In the genomic region with DNA sequence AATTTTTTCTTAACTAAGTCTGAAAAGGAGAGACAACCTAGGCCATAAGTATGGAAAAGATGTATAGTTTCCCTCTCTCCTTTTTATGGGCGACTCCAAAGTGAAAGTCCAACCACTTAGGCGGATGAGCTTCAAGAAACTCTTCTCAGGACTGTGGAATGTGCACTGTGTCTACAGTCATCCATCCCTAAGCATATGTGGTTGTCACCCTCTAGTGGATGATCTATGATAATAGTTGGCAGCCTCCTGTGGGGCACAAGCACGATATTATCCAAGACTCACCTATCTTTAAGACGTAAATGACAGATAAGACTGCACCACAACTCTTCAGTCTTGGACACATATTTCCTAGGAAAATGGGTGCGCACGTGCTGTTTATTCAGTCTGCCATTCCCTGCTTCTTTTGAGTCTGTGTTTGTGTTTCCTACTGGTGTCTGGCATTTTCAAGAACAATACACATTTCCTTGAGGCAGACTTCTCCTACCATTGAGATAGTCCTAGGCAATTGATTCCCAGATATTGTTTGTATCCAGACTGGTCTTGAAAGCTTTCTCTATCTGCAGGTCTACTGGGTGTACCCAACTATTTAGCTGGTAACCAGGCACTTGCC, we compare ENCODE assay signal across 8 cellular contexts.
DNase-seq lines count a peak whose midpoint lies in the region; ATAC-seq lines count a peak whose summit lies in the region.

No MANE protein-coding gene starts in this region.

- ATAC-seq in GM21390 (IDR thresholded peaks at IDR 0.05; ENCODE audit: unreplicated experiment) (peak; percentile 64), esophagus mucosa (peak; percentile 93)
- peak; percentile 67 for ATAC-seq in naive thymus-derived CD4-positive, alpha-beta T cell

- H3K4me3 ChIP-seq in Karpas-422 (ENCODE audit: low read length), result no peak overlapping the region
- no peak overlapping the region for H3K4me3 ChIP-seq in naive thymus-derived CD4-positive, alpha-beta T cell (ENCODE audit: low read length)

- H3K9me3 ChIP-seq in Karpas-422 (ENCODE audit: low read length), result no peaks in the 10 kb centered on the region
- H3K9me3 ChIP-seq in naive thymus-derived CD4-positive, alpha-beta T cell (ENCODE audit: control insufficient read depth in 2 of 3, low read length in 3 of 3), result no peaks in the 10 kb centered on the region

- no peaks in the 10 kb centered on the region for H3K79me2 ChIP-seq in Karpas-422 (ENCODE audit: low read length)

- H2AFZ ChIP-seq in Karpas-422 (ENCODE audit: low read length), result no peak overlapping the region

- intact Hi-C loops in naive thymus-derived CD4-positive, alpha-beta T cell (cut with micrococcal nuclease), result loop anchor here (5.0 kb wide), 3 partner anchors 396 to 666 kb away; partner anchors contain the start of gene GATA6 (in 1 of the 2)
- intact Hi-C loops in activated T-helper 1 cell treated with anti-CD3 and anti-CD28 coated beads, Interleukin-12 subunit alpha, Interleukin-12 subunit beta, Interleukin-2, Interleukin-4 antibody, amounts not matched to agents 30 ng/mL and 10 ng/mL and 1 ng/mL, durations not matched to agents 14 hours and 24 hours and 36 hours (cut with micrococcal nuclease), result loop anchor here (2.0 to 10.0 kb wide), 2 partner anchors 394 to 568 kb away; partner anchors contain the start of gene GATA6

- no peak overlapping the region for H3K9ac ChIP-seq in Karpas-422 (ENCODE audit: low read length)

- no peaks in the 10 kb centered on the region for H3K36me3 Mint-ChIP-seq in naive thymus-derived CD4-positive, alpha-beta T cell
- H3K36me3 Mint-ChIP-seq in activated T-helper 1 cell treated with anti-CD3 and anti-CD28 coated beads, Interleukin-12 subunit alpha, Interleukin-12 subunit beta, Interleukin-2, Interleukin-4 antibody, amounts not matched to agents 30 ng/mL and 10 ng/mL and 1 ng/mL, durations not matched to agents 14 hours and 24 hours and 36 hours (ENCODE audit: low read depth), result no peaks in the 10 kb centered on the region

- peaks cover 0 to 6% (median 0%) of the 10 kb centered on the region in 11 donors for H3K9me3 Mint-ChIP-seq in naive thymus-derived CD4-positive, alpha-beta T cell
- no peaks in the 10 kb centered on the region for H3K9me3 Mint-ChIP-seq in activated T-helper 1 cell treated with anti-CD3 and anti-CD28 coated beads, Interleukin-12 subunit alpha, Interleukin-12 subunit beta, Interleukin-2, Interleukin-4 antibody, amounts not matched to agents 30 ng/mL and 10 ng/mL and 1 ng/mL, durations not matched to agents 14 hours and 24 hours and 36 hours

- H3K4me3 Mint-ChIP-seq in naive thymus-derived CD4-positive, alpha-beta T cell, result no peak overlapping the region
- H3K4me3 Mint-ChIP-seq in activated T-helper 1 cell treated with anti-CD3 and anti-CD28 coated beads, Interleukin-12 subunit alpha, Interleukin-12 subunit beta, Interleukin-2, Interleukin-4 antibody, amounts not matched to agents 30 ng/mL and 10 ng/mL and 1 ng/mL, durations not matched to agents 14 hours and 24 hours and 36 hours, result no peak overlapping the region

- CTCF ChIA-PET in naive thymus-derived CD4-positive, alpha-beta T cell (lab: Charles Lee), result no interaction called here

- H3K36me3 ChIP-seq in Karpas-422 (ENCODE audit: insufficient read depth, low read length), result no peaks in the 10 kb centered on the region
- H3K36me3 ChIP-seq in naive thymus-derived CD4-positive, alpha-beta T cell (ENCODE audit: control insufficient read depth in 2 of 3, insufficient read depth in 3 of 3, low read length in 3 of 3), result no peaks in the 10 kb centered on the region

- no peak overlapping the region for H3K27ac Mint-ChIP-seq in naive thymus-derived CD4-positive, alpha-beta T cell
- H3K27ac Mint-ChIP-seq in activated T-helper 1 cell treated with anti-CD3 and anti-CD28 coated beads, Interleukin-12 subunit alpha, Interleukin-12 subunit beta, Interleukin-2, Interleukin-4 antibody, amounts not matched to agents 30 ng/mL and 10 ng/mL and 1 ng/mL, durations not matched to agents 14 hours and 24 hours and 36 hours, result no peak overlapping the region

- POLR2A ChIA-PET in naive thymus-derived CD4-positive, alpha-beta T cell (lab: Charles Lee), result no interaction called here

- H3K4me2 ChIP-seq in Karpas-422 (ENCODE audit: low read depth, low read length, poor library complexity, severe bottlenecking), result no peak overlapping the region

- no peaks in the 10 kb centered on the region for H3K4me1 ChIP-seq in Karpas-422 (ENCODE audit: low read length)
- peaks cover 0 to 3% of the 10 kb centered on the region in 2 donors for H3K4me1 ChIP-seq in naive thymus-derived CD4-positive, alpha-beta T cell (ENCODE audit: control insufficient read depth in 2 of 2, insufficient read depth in 2 of 2, low read length in 2 of 2)

- no peaks in the 10 kb centered on the region for H4K20me1 ChIP-seq in Karpas-422 (ENCODE audit: insufficient read depth, low read depth, low read length)

- H3K27me3 ChIP-seq in Karpas-422 (ENCODE audit: low read length), result no peaks in the 10 kb centered on the region
- H3K27me3 ChIP-seq in naive thymus-derived CD4-positive, alpha-beta T cell (ENCODE audit: control insufficient read depth in 2 of 2, insufficient read depth in 2 of 2, low read length in 2 of 2), result peaks cover 0 to 11% of the 10 kb centered on the region in 2 donors

- peaks cover 0 to 8% (median 2%) of the 10 kb centered on the region in 7 donors for H3K4me1 Mint-ChIP-seq in naive thymus-derived CD4-positive, alpha-beta T cell
- H3K4me1 Mint-ChIP-seq in activated T-helper 1 cell treated with anti-CD3 and anti-CD28 coated beads, Interleukin-12 subunit alpha, Interleukin-12 subunit beta, Interleukin-2, Interleukin-4 antibody, amounts not matched to agents 30 ng/mL and 10 ng/mL and 1 ng/mL, durations not matched to agents 14 hours and 24 hours and 36 hours (ENCODE audit: low read depth), result no peaks in the 10 kb centered on the region

- no peak overlapping the region for H3K27ac ChIP-seq in Karpas-422 (ENCODE audit: low read length)
- H3K27ac ChIP-seq in naive thymus-derived CD4-positive, alpha-beta T cell (ENCODE audit: low read depth, low read length), result no peak overlapping the region

- DNase-seq in Daoy (ENCODE audit: low read depth) (peak; percentile 87), Karpas-422 (peak; percentile 78), SK-MEL-5 (ENCODE audit: low read depth, low spot score) (peak; percentile 81), ecto neural progenitor cell (ENCODE audit: low spot score) (no peak)
- DNase-seq in naive thymus-derived CD4-positive, alpha-beta T cell, result peak in 1 of 9 donors; percentile 0
- DNase-seq in activated T-helper 1 cell treated with anti-CD3 and anti-CD28 coated beads, Interleukin-12 subunit alpha, Interleukin-12 subunit beta, Interleukin-2, Interleukin-4 antibody, amounts not matched to agents 30 ng/mL and 10 ng/mL and 1 ng/mL, durations not matched to agents 14 hours and 24 hours and 36 hours (ENCODE audit: low spot score), result no peak

- H3K27me3 Mint-ChIP-seq in naive thymus-derived CD4-positive, alpha-beta T cell, result peaks cover 25 to 47% (median 33%) of the 10 kb centered on the region in 5 donors
- peaks cover 21% of the 10 kb centered on the region for H3K27me3 Mint-ChIP-seq in activated T-helper 1 cell treated with anti-CD3 and anti-CD28 coated beads, Interleukin-12 subunit alpha, Interleukin-12 subunit beta, Interleukin-2, Interleukin-4 antibody, amounts not matched to agents 30 ng/mL and 10 ng/mL and 1 ng/mL, durations not matched to agents 14 hours and 24 hours and 36 hours (ENCODE audit: insufficient read depth)

- no peaks in the 10 kb centered on the region for H3K9me2 ChIP-seq in Karpas-422 (replicated peaks; ENCODE audit: insufficient read depth, low read length)

- in situ Hi-C loops in SK-MEL-5 (cut with HindIII; ENCODE audit: low pct_unique_long_range_greater_than_20kb, low sequenced_read_pairs), result no loop called here

Comparison
In these comparisons a context has a peak if more than half of its experiments do, and no peak if none do; other contexts are left out.
1. DNase-seq: peak in Daoy (single experiment), Karpas-422 (single experiment) and SK-MEL-5 (single experiment); none in ecto neural progenitor cell (single experiment) and activated T-helper 1 cell treated with anti-CD3 and anti-CD28 coated beads, Interleukin-12 subunit alpha, Interleukin-12 subunit beta, Interleukin-2, Interleukin-4 antibody, amounts not matched to agents 30 ng/mL and 10 ng/mL and 1 ng/mL, durations not matched to agents 14 hours and 24 hours and 36 hours (single experiment).
2. Peak in every context shown above with its lines, with median percentiles within 50 percentile points of each other: ATAC-seq.